ENCODE assay signal across 13 cellular contexts in genomic region chr5:130112246-130112645, GRCh38.
DNase-seq lines count a peak whose midpoint lies in the region; ATAC-seq lines count a peak whose summit lies in the region.
"Had no signal": no experiment of that assay in that cellular context is flagged by ENCODE, and none has a peak within 500 bp of the region (broad histone marks: within the 10 kb centered on the region; RNA-seq: fewer than 3 reads in every experiment).

No MANE protein-coding gene starts in this region.

- no peak for DNase-seq in islet precursor cell
- DNase-seq in midbrain (lab: John Stamatoyannopoulos, UW) = no peak
- DNase-seq in NOMO-1 (lab: John Stamatoyannopoulos, UW; ENCODE audit: unreplicated experiment in 2 of 2) = no peak
- no peak for DNase-seq in ureter (ENCODE audit: low spot score)
- DNase-seq: activated CD8-positive, alpha-beta T cell treated with anti-CD3 and anti-CD28 coated beads, Interleukin-2, amount 10 ng/mL, durations not matched to agents 7 days and 5 days; activated naive CD8-positive, alpha-beta T cell treated with anti-CD3 and anti-CD28 coated beads for 36 hours; DMS 273 treated with DMSO at 0.1 percent for 48 hours; NCI-H2107; nephron progenitor cell; PC-9 had no signal

- ATAC-seq in GM19324 (IDR thresholded peaks at IDR 0.05; ENCODE audit: low FRiP score, unreplicated experiment) (peak; percentile 93), HG02610 (IDR thresholded peaks at IDR 0.05; ENCODE audit: unreplicated experiment) (peak; percentile 82), HG03280 (IDR thresholded peaks at IDR 0.05; ENCODE audit: unreplicated experiment) (peak; percentile 80)
- ATAC-seq: activated CD8-positive, alpha-beta T cell treated with anti-CD3 and anti-CD28 coated beads, Interleukin-2, amount 10 ng/mL, durations not matched to agents 7 days and 5 days had no signal
